In the genomic region with DNA sequence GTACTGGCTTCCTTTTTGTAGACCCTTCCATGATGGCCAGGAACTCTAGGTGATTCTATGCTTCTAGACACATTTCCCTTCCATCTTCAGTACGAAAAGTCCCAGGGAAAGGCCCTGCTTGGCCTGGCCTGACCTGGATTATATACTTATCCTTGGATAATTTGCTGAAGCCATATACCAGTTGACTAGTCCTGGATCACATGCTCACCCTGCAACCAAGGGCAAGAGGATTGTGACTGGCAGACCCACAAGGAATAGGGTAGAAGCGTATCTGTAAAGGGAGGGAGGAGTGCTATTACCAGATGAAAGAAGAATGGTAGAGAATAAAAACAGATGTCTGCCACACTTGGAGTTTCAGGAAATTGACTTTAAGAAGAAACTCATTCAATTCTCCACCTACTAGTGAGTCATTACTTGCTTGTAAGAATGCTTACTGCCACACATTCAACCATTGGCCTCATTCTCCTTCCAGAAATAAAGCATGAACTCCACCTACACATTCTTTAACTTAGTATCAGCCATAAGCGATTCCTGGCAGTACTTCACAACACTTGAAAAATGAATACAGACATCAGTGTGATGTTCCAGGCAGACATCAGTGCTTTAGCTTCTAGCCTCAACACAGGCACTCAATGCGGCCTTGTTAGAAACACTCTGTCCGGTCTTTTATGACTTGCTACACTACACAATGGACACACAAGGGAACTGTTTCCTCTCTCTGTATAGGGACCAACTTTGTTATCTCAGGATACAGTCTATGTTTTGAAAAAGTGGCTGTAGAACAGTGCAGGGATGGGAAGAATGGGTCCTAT, we compare ENCODE assay signal across 12 cellular contexts.
DNase-seq lines count a peak whose midpoint lies in the region; ATAC-seq and TF ChIP-seq lines count a peak whose summit lies in the region.
"Had no signal": no experiment of that assay in that cellular context is flagged by ENCODE, and none has a peak within 500 bp of the region (broad histone marks: within the 10 kb centered on the region; RNA-seq: fewer than 3 reads in every experiment).

No MANE protein-coding gene starts in this region.

- peak overlapping the region; percentile 33 for H3K27ac Mint-ChIP-seq in endothelial cell (ENCODE audit: unreplicated experiment)
- H3K27ac Mint-ChIP-seq: stimulated activated memory B cell treated with anti-CD40 and anti-IgM and Interleukin-4, amounts not matched to agents 10 μg/mL and 1 μg/mL and 100 μg/mL, for 72 hours had no signal

- no peak overlapping the region for H3K4me3 Mint-ChIP-seq in endothelial cell (ENCODE audit: unreplicated experiment)
- H3K4me3 Mint-ChIP-seq: stimulated activated memory B cell treated with anti-CD40 and anti-IgM and Interleukin-4, amounts not matched to agents 10 μg/mL and 1 μg/mL and 100 μg/mL, for 72 hours had no signal

- H3K36me3 Mint-ChIP-seq in endothelial cell (ENCODE audit: low read depth, unreplicated experiment) = no peaks in the 10 kb centered on the region
- H3K36me3 Mint-ChIP-seq: stimulated activated memory B cell treated with anti-CD40 and anti-IgM and Interleukin-4, amounts not matched to agents 10 μg/mL and 1 μg/mL and 100 μg/mL, for 72 hours had no signal

- H3K27me3 Mint-ChIP-seq in endothelial cell (ENCODE audit: unreplicated experiment) = peaks cover under 1% of the 10 kb centered on the region

- no peaks in the 10 kb centered on the region for H3K9me3 Mint-ChIP-seq in endothelial cell (ENCODE audit: unreplicated experiment)
- H3K9me3 Mint-ChIP-seq: stimulated activated memory B cell treated with anti-CD40 and anti-IgM and Interleukin-4, amounts not matched to agents 10 μg/mL and 1 μg/mL and 100 μg/mL, for 72 hours had no signal

- no peak for ATAC-seq in GM19397 (IDR thresholded peaks at IDR 0.05; ENCODE audit: unreplicated experiment)
- ATAC-seq: stimulated activated memory B cell treated with anti-CD40 and anti-IgM and Interleukin-4, amounts not matched to agents 10 μg/mL and 1 μg/mL and 100 μg/mL, for 72 hours had no signal

- TF ChIP-seq CTCF in AG10803 (conservative IDR thresholded peaks at IDR 0.05; ENCODE audit: low read length) (no peak), endothelial cell (IDR thresholded peaks at IDR 0.05; ENCODE audit: unreplicated experiment) (no peak)

- H3K4me1 Mint-ChIP-seq in endothelial cell (ENCODE audit: unreplicated experiment) = peaks cover 11% of the 10 kb centered on the region
- H3K4me1 Mint-ChIP-seq: stimulated activated memory B cell treated with anti-CD40 and anti-IgM and Interleukin-4, amounts not matched to agents 10 μg/mL and 1 μg/mL and 100 μg/mL, for 72 hours had no signal

- H3K4me3 ChIP-seq in AG10803 (ENCODE audit: low read length) = no peak overlapping the region
- H3K4me3 ChIP-seq: prostate gland had no signal

- DNase-seq in AG10803 (ENCODE audit: low read depth) (peak; percentile 86), HT1080 (ENCODE audit: low read depth) (peak; percentile 46), endothelial cell (ENCODE audit: low spot score) (no peak), midbrain (lab: John Stamatoyannopoulos, UW) (peak; percentile 12), RKO (ENCODE audit: low spot score) (no peak), NCI-H128 (lab: John Stamatoyannopoulos, UW; ENCODE audit: unreplicated experiment) (no peak), NCI-H1930 (lab: John Stamatoyannopoulos, UW) (no peak)
- DNase-seq: Calu3, SW 1271 had no signal

Comparison
In these comparisons a context has a peak if more than half of its experiments do, and no peak if none do; other contexts are left out.
1. DNase-seq: peak in AG10803 (single experiment), HT1080 (single experiment) and midbrain (single experiment); none in endothelial cell (single experiment), RKO (single experiment), NCI-H128 (single experiment) and NCI-H1930 (0 of 2).